ENCODE assay signal across 17 cellular contexts in the genomic region with DNA sequence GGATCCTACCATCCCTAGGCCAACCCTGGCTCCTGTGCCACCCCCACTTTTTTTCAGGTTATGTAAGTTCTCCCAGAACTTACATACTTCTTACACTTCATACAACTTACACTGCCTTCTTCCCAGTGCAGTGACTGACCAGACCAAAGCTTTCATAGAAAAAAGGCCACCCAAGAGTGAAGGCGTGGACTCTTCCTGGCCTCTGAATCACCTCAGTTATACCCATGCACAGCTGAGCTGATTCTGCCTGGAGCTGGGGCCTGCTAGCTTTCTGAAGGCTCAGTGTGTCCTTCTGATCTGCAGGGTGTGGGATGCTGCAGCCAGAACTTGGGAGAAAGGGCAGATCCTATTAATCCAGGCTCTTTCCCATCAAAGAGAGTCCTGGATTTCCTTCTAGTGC.
DNase-seq lines count a peak whose midpoint lies in the region; ATAC-seq and TF ChIP-seq lines count a peak whose summit lies in the region.
"Had no signal": no experiment of that assay in that cellular context is flagged by ENCODE, and none has a peak within 500 bp of the region (broad histone marks: within the 10 kb centered on the region; RNA-seq: fewer than 3 reads in every experiment).

No MANE protein-coding gene starts in this region.

- H3K27me3 Mint-ChIP-seq in activated CD4-positive, alpha-beta T cell treated with anti-CD3 and anti-CD28 coated beads, Interleukin-2, amount 10 ng/mL, durations not matched to agents 24 days and 14 days: no peaks in the 10 kb centered on the region

- TF ChIP-seq CTCF in choroid plexus epithelial cell (conservative IDR thresholded peaks at IDR 0.05; ENCODE audit: low read depth, low read length): no peak

- H3K4me3 ChIP-seq in choroid plexus epithelial cell (ENCODE audit: low read depth, low read length): no peak overlapping the region

- intact Hi-C loops in activated CD4-positive, alpha-beta T cell treated with anti-CD3 and anti-CD28 coated beads, Interleukin-2, amount 10 ng/mL, durations not matched to agents 24 days and 14 days (cut with micrococcal nuclease): no loop called here

- H3K4me3 Mint-ChIP-seq in activated CD4-positive, alpha-beta T cell treated with anti-CD3 and anti-CD28 coated beads, Interleukin-2, amount 10 ng/mL, durations not matched to agents 24 days and 14 days: no peak overlapping the region

- H3K9me3 Mint-ChIP-seq in activated CD4-positive, alpha-beta T cell treated with anti-CD3 and anti-CD28 coated beads, Interleukin-2, amount 10 ng/mL, durations not matched to agents 24 days and 14 days: no peaks in the 10 kb centered on the region

- peak; percentile 24 for DNase-seq in AG08395 (ENCODE audit: low spot score)
- peak; percentile 3 for DNase-seq in M059J (ENCODE audit: low read depth)
- peak; percentile 9 for DNase-seq in choroid plexus epithelial cell (ENCODE audit: low read depth)
- DNase-seq in iris pigment epithelial cell (ENCODE audit: low read depth): peak; percentile 16
- no peak for DNase-seq in hepatic stellate cell (ENCODE audit: low spot score)
- no peak for DNase-seq in activated CD4-positive, alpha-beta T cell treated with anti-CD3 and anti-CD28 coated beads, Interleukin-2, amount 10 ng/mL, durations not matched to agents 24 days and 14 days
- DNase-seq in NCI-H1930 (lab: John Stamatoyannopoulos, UW): no peak
- DNase-seq: 8988T, C1 segment of cervical spinal cord, MV-4-11, NCI-H1417 treated with DMSO at 0.1 percent for 48 hours, NCI-H2081, NCI-H2227 treated with DMSO at 0.1 percent for 48 hours, NCI-H524 had no signal

- ATAC-seq in HG03139 (IDR thresholded peaks at IDR 0.05; ENCODE audit: unreplicated experiment): no peak
- ATAC-seq: Panc1, Right ventricle myocardium inferior had no signal

- H3K27ac Mint-ChIP-seq in activated CD4-positive, alpha-beta T cell treated with anti-CD3 and anti-CD28 coated beads, Interleukin-2, amount 10 ng/mL, durations not matched to agents 24 days and 14 days: no peak overlapping the region

- H3K4me1 Mint-ChIP-seq in activated CD4-positive, alpha-beta T cell treated with anti-CD3 and anti-CD28 coated beads, Interleukin-2, amount 10 ng/mL, durations not matched to agents 24 days and 14 days: no peaks in the 10 kb centered on the region

- H3K36me3 Mint-ChIP-seq in activated CD4-positive, alpha-beta T cell treated with anti-CD3 and anti-CD28 coated beads, Interleukin-2, amount 10 ng/mL, durations not matched to agents 24 days and 14 days (ENCODE audit: low read depth): no peaks in the 10 kb centered on the region

Comparison
In these comparisons a context has a peak if more than half of its experiments do, and no peak if none do; other contexts are left out.
1. DNase-seq: peak in AG08395 (single experiment), M059J (single experiment), choroid plexus epithelial cell (single experiment) and iris pigment epithelial cell (single experiment); none in hepatic stellate cell (single experiment), activated CD4-positive, alpha-beta T cell treated with anti-CD3 and anti-CD28 coated beads, Interleukin-2, amount 10 ng/mL, durations not matched to agents 24 days and 14 days (single experiment) and NCI-H1930 (0 of 2).